In genomic region chr9:83920469-83920941, GRCh38 we compare ENCODE assay signal across 8 cellular contexts. TPM values are rescaled to one million over a fixed set of nuclear protein-coding genes. Genes with fewer than 3 reads are reported as not detected.
DNase-seq lines count a peak whose midpoint lies in the region; ATAC-seq, FAIRE-seq and TF ChIP-seq lines count a peak whose summit lies in the region.

No MANE protein-coding gene starts in this region.

- peak; percentile 35 for DNase-seq in AG10803 (ENCODE audit: low read depth)
- DNase-seq in NCI-H2171 treated with DMSO at 0.1 percent for 48 hours (lab: John Stamatoyannopoulos, UW), result peak; percentile 81
- DNase-seq in K562 (ENCODE audit: extremely low read depth in 1 of 4, low spot score in 3 of 4), result peak in 2 of 4 experiments; percentile 27 to 30
- DNase-seq in iPS-NIHi7 (ENCODE audit: extremely low spot score), result peak; percentile 53
- no peak for DNase-seq in NCI-H1048 (lab: John Stamatoyannopoulos, UW)

- in situ Hi-C loops in K562 (cut with MboI), result loop anchor here (25.0 kb wide), 2 partner anchors 308 to 583 kb away; partner anchors contain the start of gene IDNK

- peak overlapping the region; percentile 56 for H3K4me2 ChIP-seq in K562 (ENCODE audit: insufficient read depth, low read length)

- intact Hi-C loops in K562 (cut with micrococcal nuclease), result loop anchor here (5.0 to 10.0 kb wide), 2 partner anchors 106 to 252 kb away; partner anchors contain the start of gene GKAP1

- H3K79me2 ChIP-seq in K562 (ENCODE audit: control insufficient read depth, insufficient read depth, low read length), result no peaks in the 10 kb centered on the region

- peak in 1 of 2 experiments; percentile 45; a peak in 2 of 4 replicates for TF ChIP-seq RAD21 in K562 (CRISPR knock-in tag; conservative IDR thresholded peaks at IDR 0.05 in 1 of 2, IDR thresholded peaks at IDR 0.05 in 1 of 2)

- TF ChIP-seq POLR2A in K562 (conservative IDR thresholded peaks at IDR 0.05), result peak; percentile 66

- WGBS in K562 (ENCODE audit: insufficient coverage, low coverage, missing lambda C conversion rate), result 2% methylated on average over 17 of the region's 17 CpGs

- no peaks in the 10 kb centered on the region for H3K27me3 ChIP-seq in K562 (ENCODE audit: control insufficient read depth in 2 of 2, insufficient read depth in 2 of 2, low read length in 2 of 2)

- H3K36me3 ChIP-seq in K562 (ENCODE audit: control insufficient read depth, insufficient read depth, low read length), result no peaks in the 10 kb centered on the region

- H3K9me3 ChIP-seq in K562 (replicated peaks; ENCODE audit: control insufficient read depth, insufficient read depth, low read depth, low read length), result no peaks in the 10 kb centered on the region

- H3K4me1 ChIP-seq in K562 (replicated peaks in 1 of 2; ENCODE audit: control insufficient read depth in 2 of 2, insufficient read depth in 2 of 2, low read length in 2 of 2), result peaks cover 0 to 6% of the 10 kb centered on the region in 2 experiments; a peak in 3 of 5 replicates

- FAIRE-seq in K562 (lab: Jason Lieb, UNC), result peak; percentile 86

- CTCF ChIA-PET in K562 (lab: Yijun Ruan, JAX; ENCODE audit: low intra/inter-chr PET ratio), result no interaction called here

- H3K9ac ChIP-seq in K562 (ENCODE audit: insufficient read depth in 1 of 2, low read depth in 2 of 2, low read length in 2 of 2), result peak overlapping the region; percentile 58 to 91; a peak in 3 of 4 replicates

- TF ChIP-seq CTCF in AG10803 (conservative IDR thresholded peaks at IDR 0.05; ENCODE audit: low read length), result peak; percentile 58
- TF ChIP-seq CTCF in K562 (IDR thresholded peaks at IDR 0.05 in 2 of 3, conservative IDR thresholded peaks at IDR 0.05 in 1 of 3; ENCODE audit: insufficient read depth in 2 of 3, low read depth in 1 of 3, low read length in 3 of 3), result peak in 2 of 3 experiments; percentile 31 to 55; a peak in 4 of 6 replicates

- POLR2A ChIA-PET in K562 (lab: Yijun Ruan, JAX), result interaction anchor here (1.0 kb wide), 1 partner anchor 36 kb away, joined by 3 read pairs; a partner anchor contains a TSS

- TSS peak; percentile 60 for BruUV-seq in K562 (replicated peaks; lab: Mats Ljungman, UMichigan)

- no peaks in the 10 kb centered on the region for H4K20me1 ChIP-seq in K562 (replicated peaks; ENCODE audit: control insufficient read depth, insufficient read depth, low read length)

- peak; percentile 21 for ATAC-seq in GM18517 (IDR thresholded peaks at IDR 0.05; ENCODE audit: unreplicated experiment)
- peak; percentile 5 for ATAC-seq in HG03025 (IDR thresholded peaks at IDR 0.05; ENCODE audit: low FRiP score, unreplicated experiment)
- peak; percentile 56 for ATAC-seq in K562

- H3K27ac ChIP-seq in K562 (ENCODE audit: extremely low read depth, low read depth, low read length) (peak overlapping the region; percentile 81; the same call in 2 of the 3 replicates), skin epidermis (peak overlapping the region; percentile 82 to 100 (median 97))

- peak overlapping the region; percentile 75 for H3K4me3 ChIP-seq in AG10803 (ENCODE audit: low read length)
- H3K4me3 ChIP-seq in K562, result peak overlapping the region; percentile 61
- H3K4me3 ChIP-seq in skin epidermis, result peak overlapping the region; percentile 58 to 98 (median 84)

- H3K9me1 ChIP-seq in K562 (ENCODE audit: control insufficient read depth, insufficient read depth, low read length), result no peaks in the 10 kb centered on the region

- H2AFZ ChIP-seq in K562 (ENCODE audit: low read depth, low read length), result peak overlapping the region; percentile 88

- TF ChIP-seq EP300 in K562 (IDR thresholded peaks at IDR 0.05; ENCODE audit: low read length), result no peak

TF ChIP-seq in K562, 482 proteins besides CTCF, POLR2A, EP300 and RAD21 (continues in another document):
- TF ChIP-seq JUND (IDR thresholded peaks at IDR 0.05; ENCODE audit: borderline replicate concordance, low read depth, low read length) (0 out of 2 replicates have a peak, but pooled peaks have one; percentile 5), JUND (tag; IDR thresholded peaks at IDR 0.05; ENCODE audit: borderline replicate concordance, low read depth, low read length) (no peak), TEAD4 (IDR thresholded peaks at IDR 0.05; ENCODE audit: low read length) (peak; percentile 46; the same call in 1 of the 2 replicates), TEAD4 (CRISPR knock-in tag; IDR thresholded peaks at IDR 0.05; ENCODE audit: borderline replicate concordance) (no peak), SMARCA4 (IDR thresholded peaks at IDR 0.05) (peak; percentile 43; the same call in 1 of the 2 replicates), PHF21A (IDR thresholded peaks at IDR 0.05; ENCODE audit: borderline replicate concordance, low read depth) (peak; percentile 20; the same call in 1 of the 2 replicates), NBN (IDR thresholded peaks at IDR 0.05; ENCODE audit: low read depth) (0 out of 2 replicates have a peak, but pooled peaks have one; percentile 53), MXI1 (IDR thresholded peaks at IDR 0.05; ENCODE audit: low read depth, low read length) (no peak), MIER1 (IDR thresholded peaks at IDR 0.05; ENCODE audit: low read depth) (no peak), GTF3C2 (IDR thresholded peaks at IDR 0.05; ENCODE audit: borderline replicate concordance, extremely low read depth, insufficient read length) (no peak), ELK3 (CRISPR knock-in tag; IDR thresholded peaks at IDR 0.05) (no peak), FOXP1 (CRISPR knock-in tag; IDR thresholded peaks at IDR 0.05) (no peak)

RNA-seq across cellular contexts. Expression of gene KIF27, which starts 0.7 kb away (rescaled TPM):
- 1.5 and 5.2 TPM in 2 replicates for total RNA-seq in K562 (2011; cell fraction: chromatin; rRNA removed; ENCODE audit: low replicate concordance)
- total RNA-seq in K562 (2011; cell fraction: nucleolus; rRNA removed), result 0.67 and 0.79 TPM in 2 replicates
- total RNA-seq in K562 (2011; cell fraction: nucleoplasm; rRNA removed), result 1.7 and 3.6 TPM in 2 replicates
- total RNA-seq in K562 (2014; rRNA removed) (0.54 and 0.90 TPM in 2 replicates), K562 (2014; rRNA removed; fragmentation: Illumina TruSeq; extraction: Trizol) (1.9 and 2.4 TPM in 2 replicates), K562 (2015; rRNA removed; fragmentation: Illumina TruSeq; extraction: Trizol) (2.0 and 2.1 TPM in 2 replicates), K562 (2021) (0.85 and 0.98 TPM in 2 replicates)
- polyA plus RNA-seq in K562 (2011; rRNA removed) (1.2 and 1.6 TPM in 2 replicates), K562 (2014; fragmentation: Illumina TruSeq; extraction: Trizol) (0.53 and 1.1 TPM in 2 replicates), K562 (2014; fragmentation: Nextera tagmentation; extraction: Ambion mirVana) (under 1 TPM; 0.32 to 0.50 TPM), K562 (2014; rRNA removed) (0.31 and 0.85 TPM in 2 replicates)
- 0.07 and 0.34 TPM in 2 replicates for polyA plus RNA-seq in K562 (2011; cell fraction: cytosol; rRNA removed)
- 1.3 TPM in 2 replicates for polyA plus RNA-seq in K562 (2011; cell fraction: nucleus; rRNA removed)
- 0.66 and 1.1 TPM in 2 replicates for polyA plus RNA-seq in K562 (2012)
- 3.6 and 5.1 TPM in 2 replicates for polyA minus RNA-seq in K562 (2011; rRNA and poly(A)+ RNA removed)
- 0.46 and 1.2 TPM in 2 replicates for polyA minus RNA-seq in K562 (2011; cell fraction: cytosol; rRNA and poly(A)+ RNA removed)
- polyA minus RNA-seq in K562 (2011; cell fraction: nucleus; rRNA and poly(A)+ RNA removed), result 2.3 and 3.8 TPM in 2 replicates

RNA-seq across cellular contexts. Expression of gene HNRNPK, which starts 59.5 kb away (rescaled TPM):
- total RNA-seq in K562 (2011; cell fraction: chromatin; rRNA removed; ENCODE audit: low replicate concordance), result 356 and 598 TPM in 2 replicates
- total RNA-seq in K562 (2011; cell fraction: nucleolus; rRNA removed), result 228 and 233 TPM in 2 replicates
- total RNA-seq in K562 (2011; cell fraction: nucleoplasm; rRNA removed), result 308 and 408 TPM in 2 replicates
- total RNA-seq in K562 (2014; rRNA removed) (618 and 644 TPM in 2 replicates), K562 (2014; rRNA removed; fragmentation: Illumina TruSeq; extraction: Trizol) (459 and 532 TPM in 2 replicates), K562 (2015; rRNA removed; fragmentation: Illumina TruSeq; extraction: Trizol) (625 and 667 TPM in 2 replicates), K562 (2021) (505 and 531 TPM in 2 replicates)
- polyA plus RNA-seq in K562 (2011; rRNA removed) (462 and 670 TPM in 2 replicates), K562 (2014; fragmentation: Illumina TruSeq; extraction: Trizol) (718 and 883 TPM in 2 replicates), K562 (2014; fragmentation: Nextera tagmentation; extraction: Ambion mirVana) (100 to 1,000 TPM; 224 to 434 TPM), K562 (2014; rRNA removed) (740 and 789 TPM in 2 replicates)
- 427 and 490 TPM in 2 replicates for polyA plus RNA-seq in K562 (2011; cell fraction: cytosol; rRNA removed)
- polyA plus RNA-seq in K562 (2011; cell fraction: nucleus; rRNA removed), result 679 and 733 TPM in 2 replicates
- 428 and 630 TPM in 2 replicates for polyA plus RNA-seq in K562 (2012)
- 665 and 715 TPM in 2 replicates for polyA minus RNA-seq in K562 (2011; rRNA and poly(A)+ RNA removed)
- polyA minus RNA-seq in K562 (2011; cell fraction: cytosol; rRNA and poly(A)+ RNA removed), result 333 and 409 TPM in 2 replicates
- 447 and 633 TPM in 2 replicates for polyA minus RNA-seq in K562 (2011; cell fraction: nucleus; rRNA and poly(A)+ RNA removed)

Comparison
In these comparisons a context has a peak if more than half of its experiments do, and no peak if none do; other contexts are left out.
1. ATAC-seq: peak in every context shown above with its lines; median percentile 56 in K562; 21 in GM18517; 5 in HG03025.